In the genomic region with DNA sequence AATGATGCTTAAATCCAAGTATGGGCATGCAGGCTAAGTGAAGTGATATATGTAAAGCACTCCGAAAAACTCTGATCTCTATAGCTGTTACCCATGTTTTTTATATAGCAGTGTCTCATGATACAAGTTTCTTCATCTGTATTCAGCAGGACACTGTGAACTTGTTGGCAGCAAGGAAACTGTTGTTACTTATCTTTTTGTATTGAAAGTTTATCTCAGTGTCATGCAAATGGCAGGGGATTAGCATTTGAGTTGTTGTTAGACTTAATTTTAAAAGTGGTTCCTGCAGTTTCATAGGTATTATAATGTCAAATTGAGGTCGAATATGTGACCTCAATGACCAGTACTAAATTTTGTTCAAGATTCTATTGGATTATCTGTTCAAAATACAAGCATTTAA, we compare ENCODE assay signal across 1 cellular context.
TF ChIP-seq lines count a peak whose summit lies in the region.

No MANE protein-coding gene starts in this region.

TF ChIP-seq in WTC11, 78 proteins besides CTCF, POLR2A, EP300 and RAD21 (continued from another document):
- TF ChIP-seq FOXP1 (CRISPR knock-in tag; IDR thresholded peaks at IDR 0.05; ENCODE audit: borderline replicate concordance): no peak
- TF ChIP-seq TCF7 (CRISPR knock-in tag; IDR thresholded peaks at IDR 0.05; ENCODE audit: low read depth): no peak
- TF ChIP-seq, protein P1, sequence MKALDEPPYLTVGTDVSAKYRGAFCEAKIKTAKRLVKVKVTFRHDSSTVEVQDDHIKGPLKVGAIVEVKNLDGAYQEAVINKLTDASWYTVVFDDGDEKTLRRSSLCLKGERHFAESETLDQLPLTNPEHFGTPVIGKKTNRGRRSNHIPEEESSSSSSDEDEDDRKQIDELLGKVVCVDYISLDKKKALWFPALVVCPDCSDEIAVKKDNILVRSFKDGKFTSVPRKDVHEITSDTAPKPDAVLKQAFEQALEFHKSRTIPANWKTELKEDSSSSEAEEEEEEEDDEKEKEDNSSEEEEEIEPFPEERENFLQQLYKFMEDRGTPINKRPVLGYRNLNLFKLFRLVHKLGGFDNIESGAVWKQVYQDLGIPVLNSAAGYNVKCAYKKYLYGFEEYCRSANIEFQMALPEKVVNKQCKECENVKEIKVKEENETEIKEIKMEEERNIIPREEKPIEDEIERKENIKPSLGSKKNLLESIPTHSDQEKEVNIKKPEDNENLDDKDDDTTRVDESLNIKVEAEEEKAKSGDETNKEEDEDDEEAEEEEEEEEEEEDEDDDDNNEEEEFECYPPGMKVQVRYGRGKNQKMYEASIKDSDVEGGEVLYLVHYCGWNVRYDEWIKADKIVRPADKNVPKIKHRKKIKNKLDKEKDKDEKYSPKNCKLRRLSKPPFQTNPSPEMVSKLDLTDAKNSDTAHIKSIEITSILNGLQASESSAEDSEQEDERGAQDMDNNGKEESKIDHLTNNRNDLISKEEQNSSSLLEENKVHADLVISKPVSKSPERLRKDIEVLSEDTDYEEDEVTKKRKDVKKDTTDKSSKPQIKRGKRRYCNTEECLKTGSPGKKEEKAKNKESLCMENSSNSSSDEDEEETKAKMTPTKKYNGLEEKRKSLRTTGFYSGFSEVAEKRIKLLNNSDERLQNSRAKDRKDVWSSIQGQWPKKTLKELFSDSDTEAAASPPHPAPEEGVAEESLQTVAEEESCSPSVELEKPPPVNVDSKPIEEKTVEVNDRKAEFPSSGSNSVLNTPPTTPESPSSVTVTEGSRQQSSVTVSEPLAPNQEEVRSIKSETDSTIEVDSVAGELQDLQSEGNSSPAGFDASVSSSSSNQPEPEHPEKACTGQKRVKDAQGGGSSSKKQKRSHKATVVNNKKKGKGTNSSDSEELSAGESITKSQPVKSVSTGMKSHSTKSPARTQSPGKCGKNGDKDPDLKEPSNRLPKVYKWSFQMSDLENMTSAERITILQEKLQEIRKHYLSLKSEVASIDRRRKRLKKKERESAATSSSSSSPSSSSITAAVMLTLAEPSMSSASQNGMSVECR (CRISPR knock-in tag; IDR thresholded peaks at IDR 0.05; ENCODE audit: borderline replicate concordance): no peak
TF ChIP-seq in WTC11: peak in this region for 0.
